ENCODE assay signal across 2 cellular contexts in the genomic region with DNA sequence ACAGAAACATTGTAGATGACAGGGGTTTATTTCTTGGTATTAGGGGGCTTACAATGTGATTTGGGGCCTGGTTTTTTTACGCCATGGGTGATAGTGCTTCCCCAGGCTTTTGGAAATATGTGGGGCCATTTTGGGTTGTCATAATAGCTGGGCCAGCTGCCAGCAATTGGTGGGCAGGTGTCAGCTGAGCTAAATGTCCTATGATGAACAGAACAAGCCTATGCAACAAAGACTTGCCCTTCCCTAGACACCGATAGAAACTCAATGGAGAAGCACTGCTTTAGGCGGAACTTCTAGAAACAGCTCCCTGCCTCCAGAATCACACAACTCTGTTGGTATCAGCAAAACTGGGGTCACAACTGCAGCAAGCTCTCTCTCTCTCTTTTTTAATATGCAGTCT.
TF ChIP-seq lines count a peak whose summit lies in the region.

No MANE protein-coding gene starts in this region.

TF ChIP-seq in GM23338, 12 proteins besides CTCF, POLR2A, EP300 and RAD21:
- TF ChIP-seq POLR2AphosphoS5 (IDR thresholded peaks at IDR 0.05; ENCODE audit: low read depth) (no peak), ZNF114 (CRISPR knock-in tag; IDR thresholded peaks at IDR 0.05) (no peak), EZH2 (IDR thresholded peaks at IDR 0.05; ENCODE audit: low read depth, unreplicated experiment) (no peak), NANOG (IDR thresholded peaks at IDR 0.05; ENCODE audit: borderline replicate concordance) (no peak), STAT1 (IDR thresholded peaks at IDR 0.05; ENCODE audit: unreplicated experiment) (no peak), ZNF331 (CRISPR knock-in tag; IDR thresholded peaks at IDR 0.05; ENCODE audit: low read depth) (no peak), CREB1 (CRISPR knock-in tag; IDR thresholded peaks at IDR 0.05; ENCODE audit: low read depth) (no peak)
- TF ChIP-seq, protein P1, sequence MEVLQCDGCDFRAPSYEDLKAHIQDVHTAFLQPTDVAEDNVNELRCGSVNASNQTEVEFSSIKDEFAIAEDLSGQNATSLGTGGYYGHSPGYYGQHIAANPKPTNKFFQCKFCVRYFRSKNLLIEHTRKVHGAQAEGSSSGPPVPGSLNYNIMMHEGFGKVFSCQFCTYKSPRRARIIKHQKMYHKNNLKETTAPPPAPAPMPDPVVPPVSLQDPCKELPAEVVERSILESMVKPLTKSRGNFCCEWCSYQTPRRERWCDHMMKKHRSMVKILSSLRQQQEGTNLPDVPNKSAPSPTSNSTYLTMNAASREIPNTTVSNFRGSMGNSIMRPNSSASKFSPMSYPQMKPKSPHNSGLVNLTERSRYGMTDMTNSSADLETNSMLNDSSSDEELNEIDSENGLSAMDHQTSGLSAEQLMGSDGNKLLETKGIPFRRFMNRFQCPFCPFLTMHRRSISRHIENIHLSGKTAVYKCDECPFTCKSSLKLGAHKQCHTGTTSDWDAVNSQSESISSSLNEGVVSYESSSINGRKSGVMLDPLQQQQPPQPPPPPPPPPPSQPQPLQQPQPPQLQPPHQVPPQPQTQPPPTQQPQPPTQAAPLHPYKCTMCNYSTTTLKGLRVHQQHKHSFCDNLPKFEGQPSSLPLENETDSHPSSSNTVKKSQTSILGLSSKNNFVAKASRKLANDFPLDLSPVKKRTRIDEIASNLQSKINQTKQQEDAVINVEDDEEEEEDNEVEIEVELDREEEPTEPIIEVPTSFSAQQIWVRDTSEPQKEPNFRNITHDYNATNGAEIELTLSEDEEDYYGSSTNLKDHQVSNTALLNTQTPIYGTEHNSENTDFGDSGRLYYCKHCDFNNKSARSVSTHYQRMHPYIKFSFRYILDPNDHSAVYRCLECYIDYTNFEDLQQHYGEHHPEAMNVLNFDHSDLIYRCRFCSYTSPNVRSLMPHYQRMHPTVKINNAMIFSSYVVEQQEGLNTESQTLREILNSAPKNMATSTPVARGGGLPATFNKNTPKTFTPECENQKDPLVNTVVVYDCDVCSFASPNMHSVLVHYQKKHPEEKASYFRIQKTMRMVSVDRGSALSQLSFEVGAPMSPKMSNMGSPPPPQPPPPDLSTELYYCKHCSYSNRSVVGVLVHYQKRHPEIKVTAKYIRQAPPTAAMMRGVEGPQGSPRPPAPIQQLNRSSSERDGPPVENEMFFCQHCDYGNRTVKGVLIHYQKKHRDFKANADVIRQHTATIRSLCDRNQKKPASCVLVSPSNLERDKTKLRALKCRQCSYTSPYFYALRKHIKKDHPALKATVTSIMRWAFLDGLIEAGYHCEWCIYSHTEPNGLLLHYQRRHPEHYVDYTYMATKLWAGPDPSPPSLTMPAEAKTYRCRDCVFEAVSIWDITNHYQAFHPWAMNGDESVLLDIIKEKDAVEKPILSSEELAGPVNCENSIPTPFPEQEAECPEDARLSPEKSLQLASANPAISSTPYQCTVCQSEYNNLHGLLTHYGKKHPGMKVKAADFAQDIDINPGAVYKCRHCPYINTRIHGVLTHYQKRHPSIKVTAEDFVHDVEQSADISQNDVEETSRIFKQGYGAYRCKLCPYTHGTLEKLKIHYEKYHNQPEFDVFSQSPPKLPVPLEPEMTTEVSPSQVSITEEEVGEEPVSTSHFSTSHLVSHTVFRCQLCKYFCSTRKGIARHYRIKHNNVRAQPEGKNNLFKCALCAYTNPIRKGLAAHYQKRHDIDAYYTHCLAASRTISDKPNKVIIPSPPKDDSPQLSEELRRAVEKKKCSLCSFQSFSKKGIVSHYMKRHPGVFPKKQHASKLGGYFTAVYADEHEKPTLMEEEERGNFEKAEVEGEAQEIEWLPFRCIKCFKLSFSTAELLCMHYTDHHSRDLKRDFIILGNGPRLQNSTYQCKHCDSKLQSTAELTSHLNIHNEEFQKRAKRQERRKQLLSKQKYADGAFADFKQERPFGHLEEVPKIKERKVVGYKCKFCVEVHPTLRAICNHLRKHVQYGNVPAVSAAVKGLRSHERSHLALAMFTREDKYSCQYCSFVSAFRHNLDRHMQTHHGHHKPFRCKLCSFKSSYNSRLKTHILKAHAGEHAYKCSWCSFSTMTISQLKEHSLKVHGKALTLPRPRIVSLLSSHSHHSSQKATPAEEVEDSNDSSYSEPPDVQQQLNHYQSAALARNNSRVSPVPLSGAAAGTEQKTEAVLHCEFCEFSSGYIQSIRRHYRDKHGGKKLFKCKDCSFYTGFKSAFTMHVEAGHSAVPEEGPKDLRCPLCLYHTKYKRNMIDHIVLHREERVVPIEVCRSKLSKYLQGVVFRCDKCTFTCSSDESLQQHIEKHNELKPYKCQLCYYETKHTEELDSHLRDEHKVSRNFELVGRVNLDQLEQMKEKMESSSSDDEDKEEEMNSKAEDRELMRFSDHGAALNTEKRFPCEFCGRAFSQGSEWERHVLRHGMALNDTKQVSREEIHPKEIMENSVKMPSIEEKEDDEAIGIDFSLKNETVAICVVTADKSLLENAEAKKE (CRISPR knock-in tag; IDR thresholded peaks at IDR 0.05), result no peak
- TF ChIP-seq, protein P2, sequence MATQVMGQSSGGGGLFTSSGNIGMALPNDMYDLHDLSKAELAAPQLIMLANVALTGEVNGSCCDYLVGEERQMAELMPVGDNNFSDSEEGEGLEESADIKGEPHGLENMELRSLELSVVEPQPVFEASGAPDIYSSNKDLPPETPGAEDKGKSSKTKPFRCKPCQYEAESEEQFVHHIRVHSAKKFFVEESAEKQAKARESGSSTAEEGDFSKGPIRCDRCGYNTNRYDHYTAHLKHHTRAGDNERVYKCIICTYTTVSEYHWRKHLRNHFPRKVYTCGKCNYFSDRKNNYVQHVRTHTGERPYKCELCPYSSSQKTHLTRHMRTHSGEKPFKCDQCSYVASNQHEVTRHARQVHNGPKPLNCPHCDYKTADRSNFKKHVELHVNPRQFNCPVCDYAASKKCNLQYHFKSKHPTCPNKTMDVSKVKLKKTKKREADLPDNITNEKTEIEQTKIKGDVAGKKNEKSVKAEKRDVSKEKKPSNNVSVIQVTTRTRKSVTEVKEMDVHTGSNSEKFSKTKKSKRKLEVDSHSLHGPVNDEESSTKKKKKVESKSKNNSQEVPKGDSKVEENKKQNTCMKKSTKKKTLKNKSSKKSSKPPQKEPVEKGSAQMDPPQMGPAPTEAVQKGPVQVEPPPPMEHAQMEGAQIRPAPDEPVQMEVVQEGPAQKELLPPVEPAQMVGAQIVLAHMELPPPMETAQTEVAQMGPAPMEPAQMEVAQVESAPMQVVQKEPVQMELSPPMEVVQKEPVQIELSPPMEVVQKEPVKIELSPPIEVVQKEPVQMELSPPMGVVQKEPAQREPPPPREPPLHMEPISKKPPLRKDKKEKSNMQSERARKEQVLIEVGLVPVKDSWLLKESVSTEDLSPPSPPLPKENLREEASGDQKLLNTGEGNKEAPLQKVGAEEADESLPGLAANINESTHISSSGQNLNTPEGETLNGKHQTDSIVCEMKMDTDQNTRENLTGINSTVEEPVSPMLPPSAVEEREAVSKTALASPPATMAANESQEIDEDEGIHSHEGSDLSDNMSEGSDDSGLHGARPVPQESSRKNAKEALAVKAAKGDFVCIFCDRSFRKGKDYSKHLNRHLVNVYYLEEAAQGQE (IDR thresholded peaks at IDR 0.05; ENCODE audit: unreplicated experiment), result no peak
- TF ChIP-seq, protein P3, sequence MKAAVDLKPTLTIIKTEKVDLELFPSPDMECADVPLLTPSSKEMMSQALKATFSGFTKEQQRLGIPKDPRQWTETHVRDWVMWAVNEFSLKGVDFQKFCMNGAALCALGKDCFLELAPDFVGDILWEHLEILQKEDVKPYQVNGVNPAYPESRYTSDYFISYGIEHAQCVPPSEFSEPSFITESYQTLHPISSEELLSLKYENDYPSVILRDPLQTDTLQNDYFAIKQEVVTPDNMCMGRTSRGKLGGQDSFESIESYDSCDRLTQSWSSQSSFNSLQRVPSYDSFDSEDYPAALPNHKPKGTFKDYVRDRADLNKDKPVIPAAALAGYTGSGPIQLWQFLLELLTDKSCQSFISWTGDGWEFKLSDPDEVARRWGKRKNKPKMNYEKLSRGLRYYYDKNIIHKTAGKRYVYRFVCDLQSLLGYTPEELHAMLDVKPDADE (IDR thresholded peaks at IDR 0.05), result no peak
TF ChIP-seq in GM23338: peak in this region for 0.

TF ChIP-seq in K562, 482 proteins besides CTCF, POLR2A, EP300 and RAD21:
- TF ChIP-seq, protein P4, sequence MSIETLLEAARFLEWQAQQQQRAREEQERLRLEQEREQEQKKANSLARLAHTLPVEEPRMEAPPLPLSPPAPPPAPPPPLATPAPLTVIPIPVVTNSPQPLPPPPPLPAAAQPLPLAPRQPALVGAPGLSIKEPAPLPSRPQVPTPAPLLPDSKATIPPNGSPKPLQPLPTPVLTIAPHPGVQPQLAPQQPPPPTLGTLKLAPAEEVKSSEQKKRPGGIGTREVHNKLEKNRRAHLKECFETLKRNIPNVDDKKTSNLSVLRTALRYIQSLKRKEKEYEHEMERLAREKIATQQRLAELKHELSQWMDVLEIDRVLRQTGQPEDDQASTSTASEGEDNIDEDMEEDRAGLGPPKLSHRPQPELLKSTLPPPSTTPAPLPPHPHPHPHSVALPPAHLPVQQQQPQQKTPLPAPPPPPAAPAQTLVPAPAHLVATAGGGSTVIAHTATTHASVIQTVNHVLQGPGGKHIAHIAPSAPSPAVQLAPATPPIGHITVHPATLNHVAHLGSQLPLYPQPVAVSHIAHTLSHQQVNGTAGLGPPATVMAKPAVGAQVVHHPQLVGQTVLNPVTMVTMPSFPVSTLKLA (conservative IDR thresholded peaks at IDR 0.05), result no peak
- TF ChIP-seq SRSF3 (IDR thresholded peaks at IDR 0.05; ENCODE audit: insufficient read depth, low read length) (no peak), RBBP5 (IDR thresholded peaks at IDR 0.05; ENCODE audit: borderline replicate concordance, insufficient read depth, low read length, poor library complexity, severe bottlenecking) (no peak), POLR2AphosphoS5 (IDR thresholded peaks at IDR 0.05; ENCODE audit: control insufficient read depth, insufficient read depth, low read depth, low read length) (no peak), CHCHD3 (CRISPR knock-in tag; IDR thresholded peaks at IDR 0.05) (no peak), MCM5 (IDR thresholded peaks at IDR 0.05; ENCODE audit: low read depth) (no peak), PHB2 (IDR thresholded peaks at IDR 0.05; ENCODE audit: low read depth) (no peak), CHD1 (IDR thresholded peaks at IDR 0.05; ENCODE audit: low read length) (no peak), ARHGAP35 (IDR thresholded peaks at IDR 0.05; ENCODE audit: partially characterized antibody) (no peak), KDM1A (IDR thresholded peaks at IDR 0.05) (no peak), ZNF12 (CRISPR knock-in tag; IDR thresholded peaks at IDR 0.05) (no peak), ZBED1 (IDR thresholded peaks at IDR 0.05) (no peak), ATF7 (IDR thresholded peaks at IDR 0.05) (no peak), CBFA2T2 (conservative IDR thresholded peaks at IDR 0.05) (no peak), SMARCE1 (IDR thresholded peaks at IDR 0.05) (no peak), ETS2 (tag; IDR thresholded peaks at IDR 0.05; ENCODE audit: borderline replicate concordance, poor library complexity, severe bottlenecking) (no peak)
- TF ChIP-seq, protein P5, sequence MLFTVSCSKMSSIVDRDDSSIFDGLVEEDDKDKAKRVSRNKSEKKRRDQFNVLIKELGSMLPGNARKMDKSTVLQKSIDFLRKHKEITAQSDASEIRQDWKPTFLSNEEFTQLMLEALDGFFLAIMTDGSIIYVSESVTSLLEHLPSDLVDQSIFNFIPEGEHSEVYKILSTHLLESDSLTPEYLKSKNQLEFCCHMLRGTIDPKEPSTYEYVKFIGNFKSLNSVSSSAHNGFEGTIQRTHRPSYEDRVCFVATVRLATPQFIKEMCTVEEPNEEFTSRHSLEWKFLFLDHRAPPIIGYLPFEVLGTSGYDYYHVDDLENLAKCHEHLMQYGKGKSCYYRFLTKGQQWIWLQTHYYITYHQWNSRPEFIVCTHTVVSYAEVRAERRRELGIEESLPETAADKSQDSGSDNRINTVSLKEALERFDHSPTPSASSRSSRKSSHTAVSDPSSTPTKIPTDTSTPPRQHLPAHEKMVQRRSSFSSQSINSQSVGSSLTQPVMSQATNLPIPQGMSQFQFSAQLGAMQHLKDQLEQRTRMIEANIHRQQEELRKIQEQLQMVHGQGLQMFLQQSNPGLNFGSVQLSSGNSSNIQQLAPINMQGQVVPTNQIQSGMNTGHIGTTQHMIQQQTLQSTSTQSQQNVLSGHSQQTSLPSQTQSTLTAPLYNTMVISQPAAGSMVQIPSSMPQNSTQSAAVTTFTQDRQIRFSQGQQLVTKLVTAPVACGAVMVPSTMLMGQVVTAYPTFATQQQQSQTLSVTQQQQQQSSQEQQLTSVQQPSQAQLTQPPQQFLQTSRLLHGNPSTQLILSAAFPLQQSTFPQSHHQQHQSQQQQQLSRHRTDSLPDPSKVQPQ (CRISPR knock-in tag; IDR thresholded peaks at IDR 0.05; ENCODE audit: borderline replicate concordance), result no peak
